ENCODE assay signal across 2 cellular contexts in genomic region chr11:119424276-119424675, GRCh38.
TF ChIP-seq lines count a peak whose summit lies in the region.

No MANE protein-coding gene starts in this region.

TF ChIP-seq in WTC11, 78 proteins besides CTCF, POLR2A, EP300 and RAD21:
- TF ChIP-seq ZSCAN18 (CRISPR knock-in tag; IDR thresholded peaks at IDR 0.05) (no peak), ZNF396 (CRISPR knock-in tag; IDR thresholded peaks at IDR 0.05; ENCODE audit: borderline replicate concordance) (no peak), ZNF317 (CRISPR knock-in tag; IDR thresholded peaks at IDR 0.05; ENCODE audit: borderline replicate concordance, low read depth) (no peak), USF2 (CRISPR knock-in tag; IDR thresholded peaks at IDR 0.05) (no peak), NR3C1 (CRISPR knock-in tag; conservative IDR thresholded peaks at IDR 0.05; ENCODE audit: low read depth) (no peak), MAX (CRISPR knock-in tag; IDR thresholded peaks at IDR 0.05) (no peak), CBFB (CRISPR knock-in tag; IDR thresholded peaks at IDR 0.05; ENCODE audit: low read depth) (no peak), CDX4 (CRISPR knock-in tag; IDR thresholded peaks at IDR 0.05; ENCODE audit: borderline replicate concordance) (no peak), AR (CRISPR knock-in tag; IDR thresholded peaks at IDR 0.05) (no peak)
- TF ChIP-seq, protein P1, sequence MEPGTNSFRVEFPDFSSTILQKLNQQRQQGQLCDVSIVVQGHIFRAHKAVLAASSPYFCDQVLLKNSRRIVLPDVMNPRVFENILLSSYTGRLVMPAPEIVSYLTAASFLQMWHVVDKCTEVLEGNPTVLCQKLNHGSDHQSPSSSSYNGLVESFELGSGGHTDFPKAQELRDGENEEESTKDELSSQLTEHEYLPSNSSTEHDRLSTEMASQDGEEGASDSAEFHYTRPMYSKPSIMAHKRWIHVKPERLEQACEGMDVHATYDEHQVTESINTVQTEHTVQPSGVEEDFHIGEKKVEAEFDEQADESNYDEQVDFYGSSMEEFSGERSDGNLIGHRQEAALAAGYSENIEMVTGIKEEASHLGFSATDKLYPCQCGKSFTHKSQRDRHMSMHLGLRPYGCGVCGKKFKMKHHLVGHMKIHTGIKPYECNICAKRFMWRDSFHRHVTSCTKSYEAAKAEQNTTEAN (CRISPR knock-in tag; IDR thresholded peaks at IDR 0.05): no peak
- TF ChIP-seq, protein P2, sequence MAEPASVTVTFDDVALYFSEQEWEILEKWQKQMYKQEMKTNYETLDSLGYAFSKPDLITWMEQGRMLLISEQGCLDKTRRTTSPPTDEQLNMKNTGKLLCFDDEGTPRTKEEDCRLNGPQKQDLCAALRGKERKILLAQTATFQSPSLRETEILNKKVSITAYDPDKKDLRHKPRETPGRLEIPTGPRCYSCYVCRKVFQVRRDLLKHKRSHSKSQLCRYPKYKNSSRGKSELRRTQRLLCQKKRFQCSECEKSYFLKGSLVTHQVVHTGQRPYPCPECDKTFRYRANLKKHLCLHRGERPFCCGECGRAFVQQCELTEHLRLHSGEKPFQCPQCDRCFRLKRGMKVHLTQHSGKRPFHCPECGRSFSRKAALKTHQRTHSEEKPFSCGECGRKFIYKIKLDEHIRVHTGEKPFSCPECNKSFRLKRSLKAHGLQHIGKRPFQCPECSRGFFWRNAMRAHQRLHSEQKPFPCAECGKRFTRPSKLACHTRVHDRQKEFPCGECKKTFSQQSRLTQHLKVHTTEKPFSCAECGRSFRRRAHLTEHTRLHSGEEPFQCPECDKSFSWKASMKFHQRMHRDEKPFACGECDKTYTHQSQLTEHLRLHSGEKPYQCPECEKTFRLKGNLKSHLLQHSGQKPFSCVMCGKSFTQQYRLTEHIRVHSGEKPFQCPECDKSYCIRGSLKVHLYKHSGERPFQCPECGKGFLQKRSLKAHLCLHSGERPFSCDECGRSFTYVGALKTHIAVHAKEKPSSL (CRISPR knock-in tag; conservative IDR thresholded peaks at IDR 0.05): no peak

TF ChIP-seq in H1, 55 proteins besides CTCF, POLR2A, EP300 and RAD21:
- TF ChIP-seq CHD1 (IDR thresholded peaks at IDR 0.05; ENCODE audit: low read depth, low read length) (no peak), TCF12 (IDR thresholded peaks at IDR 0.05; ENCODE audit: low read depth, low read length) (no peak), CBX8 (IDR thresholded peaks at IDR 0.05; ENCODE audit: borderline replicate concordance, low read depth, low read length) (no peak), BRCA1 (IDR thresholded peaks at IDR 0.05; ENCODE audit: low read depth, low read length) (no peak), KDM5A (IDR thresholded peaks at IDR 0.05; ENCODE audit: low read length) (no peak), GTF2F1 (IDR thresholded peaks at IDR 0.05; ENCODE audit: borderline replicate concordance, low read depth, low read length) (no peak), NANOG (IDR thresholded peaks at IDR 0.05; ENCODE audit: insufficient read depth, low read depth, low read length, poor library complexity, severe bottlenecking) (no peak)
